In the genomic region with DNA sequence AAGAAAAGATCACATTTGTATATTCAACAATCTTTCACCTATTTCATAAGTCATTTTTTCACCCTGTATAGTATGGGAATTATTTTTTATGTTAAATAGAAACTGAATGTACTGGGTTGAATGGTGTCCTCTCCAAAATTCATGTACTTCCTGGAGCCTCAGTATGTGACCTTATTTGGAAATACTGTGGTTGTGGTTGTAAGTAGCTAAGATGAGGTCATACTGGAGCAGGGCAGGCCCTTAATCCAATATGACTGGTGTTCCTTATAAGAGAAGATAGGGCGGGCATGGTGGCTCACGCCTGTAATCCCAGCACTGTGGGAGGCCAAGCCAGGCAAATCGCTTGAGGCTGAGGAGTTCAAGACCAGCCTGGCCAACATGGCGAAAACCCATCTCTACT, we compare ENCODE assay signal across 8 cellular contexts.
A peak's percentile ranks its signal among the peaks of the same experiment; 100 is the strongest.
DNase-seq lines count a peak whose midpoint lies in the region; ATAC-seq, FAIRE-seq and TF ChIP-seq lines count a peak whose summit lies in the region.
"Not testable (repeated sequence)": the region's sequence is repeated elsewhere in the genome, so short reads cannot be mapped to it uniquely, and the experiment has no call there.

No MANE protein-coding gene starts in this region.

- not testable (repeated sequence) for H3K36me3 ChIP-seq in DND-41 (ENCODE audit: insufficient read depth, low read length); K562 (ENCODE audit: control insufficient read depth, insufficient read depth, low read length)

- H3K4me3 ChIP-seq in DND-41 (ENCODE audit: low read depth in 1 of 2, low read length in 2 of 2); K562: not testable (repeated sequence)

- H3K9ac ChIP-seq in DND-41 (ENCODE audit: low read depth, low read length); K562 (ENCODE audit: insufficient read depth in 1 of 2, low read depth in 2 of 2, low read length in 2 of 2): not testable (repeated sequence)

- H3K9me3 ChIP-seq in DND-41 (ENCODE audit: insufficient read depth, low read length, severe bottlenecking); K562 (replicated peaks; ENCODE audit: control insufficient read depth, insufficient read depth, low read depth, low read length): not testable (repeated sequence)

- not testable (repeated sequence) for H3K79me2 ChIP-seq in DND-41 (ENCODE audit: insufficient read depth, low read length); K562 (ENCODE audit: control insufficient read depth, insufficient read depth, low read length)

- not testable (repeated sequence) for H3K4me3 Mint-ChIP-seq in activated CD8-positive, alpha-beta T cell treated with anti-CD3 and anti-CD28 coated beads, Interleukin-2, amount 10 ng/mL, durations not matched to agents 7 days and 5 days; natural killer cell treated with Interleukin-12 subunit alpha and Interleukin-12 subunit beta and Interleukin-15 and Interleukin-18, amount 100 ng/mL, for 72 hours

- 88% methylated on average over 3 of the region's 4 CpGs for WGBS in K562 (ENCODE audit: insufficient coverage, low coverage, missing lambda C conversion rate)

- TF ChIP-seq CTCF in DND-41 (IDR thresholded peaks at IDR 0.05; ENCODE audit: borderline replicate concordance, extremely low read depth, low read length, poor library complexity, severe bottlenecking); K562 (IDR thresholded peaks at IDR 0.05 in 2 of 3, conservative IDR thresholded peaks at IDR 0.05 in 1 of 3; ENCODE audit: insufficient read depth in 2 of 3, low read depth in 1 of 3, low read length in 3 of 3): not testable (repeated sequence)

- H3K27me3 ChIP-seq in DND-41 (ENCODE audit: insufficient read depth, low read length, poor library complexity); K562 (ENCODE audit: control insufficient read depth in 2 of 2, insufficient read depth in 2 of 2, low read length in 2 of 2): not testable (repeated sequence)

- POLR2A ChIA-PET in activated CD8-positive, alpha-beta T cell treated with anti-CD3 and anti-CD28 coated beads, Interleukin-2, amount 10 ng/mL, durations not matched to agents 7 days and 5 days (lab: Charles Lee); K562 (lab: Yijun Ruan, JAX): not testable (repeated sequence)

- not testable (repeated sequence) for TF ChIP-seq EP300 in K562 (IDR thresholded peaks at IDR 0.05; ENCODE audit: low read length)

- CTCF ChIA-PET in activated CD8-positive, alpha-beta T cell treated with anti-CD3 and anti-CD28 coated beads, Interleukin-2, amount 10 ng/mL, durations not matched to agents 7 days and 5 days (lab: Charles Lee); K562 (lab: Yijun Ruan, JAX; ENCODE audit: low intra/inter-chr PET ratio): not testable (repeated sequence)

- H3K9me1 ChIP-seq in K562 (ENCODE audit: control insufficient read depth, insufficient read depth, low read length): not testable (repeated sequence)

- H3K4me2 ChIP-seq in DND-41 (ENCODE audit: insufficient read depth, low read length); K562 (ENCODE audit: insufficient read depth, low read length): not testable (repeated sequence)

- not testable (repeated sequence) for H2AFZ ChIP-seq in DND-41 (ENCODE audit: low read depth, low read length); K562 (ENCODE audit: low read depth, low read length)

- H4K20me1 ChIP-seq in DND-41 (ENCODE audit: insufficient read depth, low read length); K562 (replicated peaks; ENCODE audit: control insufficient read depth, insufficient read depth, low read length): not testable (repeated sequence)

- TF ChIP-seq RAD21 in K562 (CRISPR knock-in tag; conservative IDR thresholded peaks at IDR 0.05 in 1 of 2, IDR thresholded peaks at IDR 0.05 in 1 of 2): not testable (repeated sequence)

- H3K27ac ChIP-seq in DND-41 (ENCODE audit: low read length); K562 (ENCODE audit: extremely low read depth, low read depth, low read length): not testable (repeated sequence)

- intact Hi-C loops in K562 (cut with micrococcal nuclease): not testable (repeated sequence)

- ATAC-seq in DND-41 (ENCODE audit: insufficient read depth, low read depth) (peak; percentile 99), GM18520 (IDR thresholded peaks at IDR 0.05; ENCODE audit: unreplicated experiment) (peak; percentile 70), GM21390 (IDR thresholded peaks at IDR 0.05; ENCODE audit: unreplicated experiment) (peak; percentile 64), HG03095 (IDR thresholded peaks at IDR 0.05; ENCODE audit: unreplicated experiment) (peak; percentile 63), K562 (peak; percentile 78)
- ATAC-seq in activated CD8-positive, alpha-beta T cell treated with anti-CD3 and anti-CD28 coated beads, Interleukin-2, amount 10 ng/mL, durations not matched to agents 7 days and 5 days: peak; percentile 84
- ATAC-seq in natural killer cell treated with Interleukin-12 subunit alpha and Interleukin-12 subunit beta and Interleukin-15 and Interleukin-18, amount 100 ng/mL, for 72 hours: peak; percentile 86

- not testable (repeated sequence) for FAIRE-seq in K562 (lab: Jason Lieb, UNC)

- in situ Hi-C loops in K562 (cut with MboI): not testable (repeated sequence)

- H3K27me3 Mint-ChIP-seq in activated CD8-positive, alpha-beta T cell treated with anti-CD3 and anti-CD28 coated beads, Interleukin-2, amount 10 ng/mL, durations not matched to agents 7 days and 5 days (ENCODE audit: low read depth); natural killer cell treated with Interleukin-12 subunit alpha and Interleukin-12 subunit beta and Interleukin-15 and Interleukin-18, amount 100 ng/mL, for 72 hours: not testable (repeated sequence)

- not testable (repeated sequence) for DNase-seq in DND-41; activated CD8-positive, alpha-beta T cell treated with anti-CD3 and anti-CD28 coated beads, Interleukin-2, amount 10 ng/mL, durations not matched to agents 7 days and 5 days; K562 (ENCODE audit: extremely low read depth in 1 of 4, low spot score in 3 of 4); natural killer cell treated with Interleukin-12 subunit alpha and Interleukin-12 subunit beta and Interleukin-15 and Interleukin-18, amount 100 ng/mL, for 72 hours (ENCODE audit: low spot score)
- DNase-seq in OCI-M1 (lab: John Stamatoyannopoulos, UW): peak; percentile 49

- H3K36me3 Mint-ChIP-seq in activated CD8-positive, alpha-beta T cell treated with anti-CD3 and anti-CD28 coated beads, Interleukin-2, amount 10 ng/mL, durations not matched to agents 7 days and 5 days (ENCODE audit: low read depth); natural killer cell treated with Interleukin-12 subunit alpha and Interleukin-12 subunit beta and Interleukin-15 and Interleukin-18, amount 100 ng/mL, for 72 hours: not testable (repeated sequence)

- not testable (repeated sequence) for H3K4me1 ChIP-seq in DND-41 (ENCODE audit: insufficient read depth, low read length); K562 (replicated peaks in 1 of 2; ENCODE audit: control insufficient read depth in 2 of 2, insufficient read depth in 2 of 2, low read length in 2 of 2)

- not testable (repeated sequence) for TF ChIP-seq POLR2A in K562 (conservative IDR thresholded peaks at IDR 0.05)

- BruUV-seq in K562 (replicated peaks; lab: Mats Ljungman, UMichigan): not testable (repeated sequence)

- H3K27ac Mint-ChIP-seq in activated CD8-positive, alpha-beta T cell treated with anti-CD3 and anti-CD28 coated beads, Interleukin-2, amount 10 ng/mL, durations not matched to agents 7 days and 5 days; natural killer cell treated with Interleukin-12 subunit alpha and Interleukin-12 subunit beta and Interleukin-15 and Interleukin-18, amount 100 ng/mL, for 72 hours: not testable (repeated sequence)

- H3K9me3 Mint-ChIP-seq in activated CD8-positive, alpha-beta T cell treated with anti-CD3 and anti-CD28 coated beads, Interleukin-2, amount 10 ng/mL, durations not matched to agents 7 days and 5 days (ENCODE audit: insufficient read depth); natural killer cell treated with Interleukin-12 subunit alpha and Interleukin-12 subunit beta and Interleukin-15 and Interleukin-18, amount 100 ng/mL, for 72 hours: not testable (repeated sequence)

- not testable (repeated sequence) for H3K4me1 Mint-ChIP-seq in activated CD8-positive, alpha-beta T cell treated with anti-CD3 and anti-CD28 coated beads, Interleukin-2, amount 10 ng/mL, durations not matched to agents 7 days and 5 days (ENCODE audit: low read depth); natural killer cell treated with Interleukin-12 subunit alpha and Interleukin-12 subunit beta and Interleukin-15 and Interleukin-18, amount 100 ng/mL, for 72 hours (ENCODE audit: low read depth in 2 of 2)

TF ChIP-seq in K562, 482 proteins besides CTCF, POLR2A, EP300 and RAD21:
- TF ChIP-seq SRF (CRISPR knock-in tag; IDR thresholded peaks at IDR 0.05): peak in 1 of 2 experiments; percentile 66; a peak in 1 of 4 replicates
